In the genomic region with DNA sequence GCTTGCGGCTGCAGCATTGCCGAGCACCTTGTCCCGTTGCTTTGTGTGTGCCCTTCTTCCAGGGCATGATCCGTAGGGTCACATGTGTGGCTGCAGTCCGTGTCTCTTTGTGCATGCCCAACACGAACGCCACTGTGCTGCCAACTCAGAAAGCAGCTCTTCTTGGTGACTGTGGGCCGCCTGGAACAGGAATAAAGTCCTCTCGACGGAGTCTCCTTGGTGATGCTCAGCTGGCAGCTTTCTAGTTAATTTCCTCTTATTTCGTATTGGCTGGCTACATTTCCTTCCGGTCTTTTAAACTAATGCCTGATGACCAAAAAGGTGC, we compare ENCODE assay signal across 17 cellular contexts. TPM values are rescaled to one million over a fixed set of nuclear protein-coding genes. Genes with fewer than 3 reads are reported as not detected.
A peak's percentile ranks its signal among the peaks of the same experiment; 100 is the strongest.
DNase-seq lines count a peak whose midpoint lies in the region; ATAC-seq, FAIRE-seq and TF ChIP-seq lines count a peak whose summit lies in the region.
"Had no signal": no experiment of that assay in that cellular context is flagged by ENCODE, and none has a peak within 500 bp of the region (broad histone marks: within the 10 kb centered on the region; RNA-seq: fewer than 3 reads in every experiment).

No MANE protein-coding gene starts in this region.

- H3K36me3 Mint-ChIP-seq in activated naive CD4-positive, alpha-beta T cell treated with anti-CD3 and anti-CD28 coated beads for 36 hours (ENCODE audit: low read depth), result peaks cover 67% of the 10 kb centered on the region
- H3K36me3 Mint-ChIP-seq in dendritic cell treated with granulocyte-macrophage colony-stimulating factor and Interleukin-4, amounts not matched to agents 40 ng/mL and 50 ng/mL, for 4 days (ENCODE audit: low read depth), result peaks cover 97% of the 10 kb centered on the region

- peak overlapping the region; percentile 25 for H3K27ac Mint-ChIP-seq in activated naive CD4-positive, alpha-beta T cell treated with anti-CD3 and anti-CD28 coated beads for 36 hours
- H3K27ac Mint-ChIP-seq in dendritic cell treated with granulocyte-macrophage colony-stimulating factor and Interleukin-4, amounts not matched to agents 40 ng/mL and 50 ng/mL, for 4 days, result peak overlapping the region; percentile 61

- ATAC-seq in GM21526 (IDR thresholded peaks at IDR 0.05; ENCODE audit: low FRiP score, unreplicated experiment), result no peak
- ATAC-seq in GM18909 (IDR thresholded peaks at IDR 0.05; ENCODE audit: poor library complexity, unreplicated experiment), result no peak

- peaks cover 20% of the 10 kb centered on the region for H3K9me3 Mint-ChIP-seq in activated naive CD4-positive, alpha-beta T cell treated with anti-CD3 and anti-CD28 coated beads for 36 hours
- H3K9me3 Mint-ChIP-seq in dendritic cell treated with granulocyte-macrophage colony-stimulating factor and Interleukin-4, amounts not matched to agents 40 ng/mL and 50 ng/mL, for 4 days, result peaks cover 17% of the 10 kb centered on the region

- H3K27me3 Mint-ChIP-seq in activated naive CD4-positive, alpha-beta T cell treated with anti-CD3 and anti-CD28 coated beads for 36 hours (ENCODE audit: low read depth), result no peaks in the 10 kb centered on the region
- H3K27me3 Mint-ChIP-seq in dendritic cell treated with granulocyte-macrophage colony-stimulating factor and Interleukin-4, amounts not matched to agents 40 ng/mL and 50 ng/mL, for 4 days, result no peaks in the 10 kb centered on the region

- peaks cover 36% of the 10 kb centered on the region in 2 donors for H3K36me3 ChIP-seq in kidney (ENCODE audit: control insufficient read depth in 1 of 2, insufficient read depth in 2 of 2, low read length in 2 of 2)

- peak; percentile 1 for DNase-seq in activated naive CD4-positive, alpha-beta T cell treated with anti-CD3 and anti-CD28 coated beads for 36 hours
- no peak for DNase-seq in activated naive CD4-positive, alpha-beta T cell treated with anti-CD3 and anti-CD28 coated beads, Interleukin-2, amount 50 U/mL, for 16 hours
- DNase-seq in midbrain (lab: John Stamatoyannopoulos, UW), result peak; percentile 71
- no peak for DNase-seq in kidney
- DNase-seq in NCI-H1417 (lab: John Stamatoyannopoulos, UW), result no peak
- DNase-seq: DMS79, MM.1S, NCI-H1105 treated with DMSO at 0.1 percent for 48 hours, NCI-H187 treated with DMSO at 0.1 percent for 48 hours, NCI-H2171, NCI-H510A had no signal

- H3K27ac ChIP-seq in kidney (ENCODE audit: low read depth in 2 of 2, low read length in 2 of 2), result no peak overlapping the region

- peaks cover 39% of the 10 kb centered on the region for H3K4me1 Mint-ChIP-seq in activated naive CD4-positive, alpha-beta T cell treated with anti-CD3 and anti-CD28 coated beads for 36 hours (ENCODE audit: low read depth)
- peaks cover 60% of the 10 kb centered on the region for H3K4me1 Mint-ChIP-seq in dendritic cell treated with granulocyte-macrophage colony-stimulating factor and Interleukin-4, amounts not matched to agents 40 ng/mL and 50 ng/mL, for 4 days (ENCODE audit: low read depth)

- TF ChIP-seq CTCF in kidney (IDR thresholded peaks at IDR 0.05; ENCODE audit: borderline replicate concordance, extremely low read depth, insufficient read depth), result no peak

- peaks cover 0 to 6% of the 10 kb centered on the region in 2 donors for H3K4me1 ChIP-seq in kidney (ENCODE audit: control insufficient read depth in 1 of 2, insufficient read depth in 1 of 2, low read depth in 1 of 2, low read length in 2 of 2)
- H3K4me1 ChIP-seq: HAP-1 had no signal

- CTCF ChIA-PET in activated naive CD4-positive, alpha-beta T cell treated with anti-CD3 and anti-CD28 coated beads for 36 hours (lab: Charles Lee), result interaction anchor here (0.8 to 4.3 kb wide), 3 partner anchors 10 to 25 kb away, joined by 3 to 27 read pairs (median 4); no protein-coding TSS in a partner anchor

- no peak overlapping the region for H3K4me3 ChIP-seq in kidney (ENCODE audit: low read length in 2 of 2)
- H3K4me3 ChIP-seq: HAP-1 had no signal

- intact Hi-C loops in activated naive CD4-positive, alpha-beta T cell treated with anti-CD3 and anti-CD28 coated beads for 36 hours (cut with micrococcal nuclease), result no loop called here
- intact Hi-C loops in dendritic cell treated with granulocyte-macrophage colony-stimulating factor and Interleukin-4, amounts not matched to agents 40 ng/mL and 50 ng/mL, for 4 days (cut with micrococcal nuclease), result loop anchor here (5.0 kb wide), 1 partner anchor 164 kb away; a partner anchor contains a TSS
- intact Hi-C loops in kidney (cut with DNase I), result loop anchor here (10.0 kb wide), 1 partner anchor 456 kb away; no protein-coding TSS in a partner anchor

- FAIRE-seq in kidney (lab: Jason Lieb, UNC), result no peak
- FAIRE-seq: G401.6, GM12891 had no signal

- H3K4me3 Mint-ChIP-seq in activated naive CD4-positive, alpha-beta T cell treated with anti-CD3 and anti-CD28 coated beads for 36 hours, result no peak overlapping the region
- H3K4me3 Mint-ChIP-seq in dendritic cell treated with granulocyte-macrophage colony-stimulating factor and Interleukin-4, amounts not matched to agents 40 ng/mL and 50 ng/mL, for 4 days, result no peak overlapping the region

- H3K9ac ChIP-seq in kidney (ENCODE audit: low read length in 2 of 2), result no peak overlapping the region

- peaks cover 3 to 10% of the 10 kb centered on the region in 2 donors for H3K9me3 ChIP-seq in kidney (ENCODE audit: control insufficient read depth in 1 of 2, low read length in 2 of 2)

RNA-seq across cellular contexts. Expression of a gene that starts 5.8 kb away (rescaled TPM):
- total RNA-seq in activated naive CD4-positive, alpha-beta T cell treated with anti-CD3 and anti-CD28 coated beads for 36 hours, result 10 to 100 TPM; 41.6 to 41.7 TPM
- 71.5 TPM for total RNA-seq in kidney
- polyA plus RNA-seq in kidney (ENCODE audit: insufficient read depth, low read depth, low replicate concordance), result 40.5 TPM

Comparison
In these comparisons a context has a peak if more than half of its experiments do, and no peak if none do; other contexts are left out.
1. DNase-seq: peak in activated naive CD4-positive, alpha-beta T cell treated with anti-CD3 and anti-CD28 coated beads for 36 hours (single experiment) and midbrain (single experiment); none in activated naive CD4-positive, alpha-beta T cell treated with anti-CD3 and anti-CD28 coated beads, Interleukin-2, amount 50 U/mL, for 16 hours (single experiment), kidney (single experiment) and NCI-H1417 (0 of 3).